Comparison of ENCODE assay signal across 1 cellular context in genomic region chr3:171772427-171773056, GRCh38.
TF ChIP-seq lines count a peak whose summit lies in the region.

No MANE protein-coding gene starts in this region.

TF ChIP-seq in H1, 55 proteins besides CTCF, POLR2A, EP300 and RAD21:
- TF ChIP-seq ZNF274 (IDR thresholded peaks at IDR 0.05; ENCODE audit: borderline replicate concordance, extremely low read depth, low read length): no peak
- no peak for TF ChIP-seq KDM1A (IDR thresholded peaks at IDR 0.05; ENCODE audit: borderline replicate concordance, low read length)
- TF ChIP-seq BRCA1 (IDR thresholded peaks at IDR 0.05; ENCODE audit: low read depth, low read length): no peak
- no peak for TF ChIP-seq NRF1 (IDR thresholded peaks at IDR 0.05; ENCODE audit: low read depth, low read length)
- no peak for TF ChIP-seq SIN3A (conservative IDR thresholded peaks at IDR 0.05 in 1 of 2, IDR thresholded peaks at IDR 0.05 in 1 of 2; ENCODE audit: low read depth in 1 of 2, low read length in 2 of 2)
- TF ChIP-seq USF2 (IDR thresholded peaks at IDR 0.05; ENCODE audit: low read length): no peak
- TF ChIP-seq TEAD4 (IDR thresholded peaks at IDR 0.05; ENCODE audit: low read depth, low read length): no peak
- no peak for TF ChIP-seq GABPA (IDR thresholded peaks at IDR 0.05; ENCODE audit: borderline replicate concordance, insufficient read depth, low read length)
- TF ChIP-seq CTBP2 (IDR thresholded peaks at IDR 0.05; ENCODE audit: borderline replicate concordance, insufficient read depth, insufficient read length, low read length): no peak
- no peak for TF ChIP-seq RNF2 (IDR thresholded peaks at IDR 0.05; ENCODE audit: borderline replicate concordance, low read depth, low read length, missing control alignments, poor library complexity, severe bottlenecking)
TF ChIP-seq in H1: peak in this region for 0.
